ENCODE assay signal across 9 cellular contexts in genomic region chr1:40784141-40784770, GRCh38. TPM values are rescaled to one million over a fixed set of nuclear protein-coding genes. Genes with fewer than 3 reads are reported as not detected.
DNase-seq lines count a peak whose midpoint lies in the region; ATAC-seq, FAIRE-seq and TF ChIP-seq lines count a peak whose summit lies in the region.
"Had no signal": no experiment of that assay in that cellular context is flagged by ENCODE, and none has a peak within 500 bp of the region (broad histone marks: within the 10 kb centered on the region; RNA-seq: fewer than 3 reads in every experiment).

No MANE protein-coding gene starts in this region.

- CTCF ChIA-PET in HCT116 (lab: Charles Lee): no interaction called here

- H3K9me3 ChIP-seq in HCT116 (ENCODE audit: control insufficient read depth in 1 of 2, insufficient read depth in 1 of 2, low read depth in 1 of 2, low read length in 2 of 2) (no peaks in the 10 kb centered on the region), body of pancreas (no peaks in the 10 kb centered on the region), lower lobe of right lung (no peaks in the 10 kb centered on the region)

- no peaks in the 10 kb centered on the region for H4K20me1 ChIP-seq in HCT116 (ENCODE audit: insufficient read depth)

- H3K36me3 ChIP-seq in HCT116 (ENCODE audit: control insufficient read depth in 1 of 2, insufficient read depth in 2 of 2, low read length in 2 of 2): no peaks in the 10 kb centered on the region
- no peaks in the 10 kb centered on the region for H3K36me3 ChIP-seq in body of pancreas (replicated peaks in 1 of 2; ENCODE audit: insufficient read depth in 1 of 2, low read depth in 2 of 2)
- no peaks in the 10 kb centered on the region for H3K36me3 ChIP-seq in lower lobe of right lung

- H3K9ac ChIP-seq in HCT116 (ENCODE audit: low read length): peak overlapping the region; percentile 56

- ATAC-seq in HCT116 (peak; percentile 49), body of pancreas (peak; percentile 23), lower lobe of right lung (peak; percentile 8 to 18), HG03045 (IDR thresholded peaks at IDR 0.05; ENCODE audit: unreplicated experiment) (no peak)

- intact Hi-C loops in HCT116 (cut with micrococcal nuclease): no loop called here
- intact Hi-C loops in body of pancreas (cut with DNase I): no loop called here
- intact Hi-C loops in lower lobe of right lung (cut with DNase I): no loop called here

- H3K27me3 ChIP-seq in HCT116 (ENCODE audit: insufficient read depth, low read length) (no peaks in the 10 kb centered on the region), body of pancreas (no peaks in the 10 kb centered on the region), lower lobe of right lung (ENCODE audit: low read depth) (peaks cover 19% of the 10 kb centered on the region)

- no peak for TF ChIP-seq POLR2A in HCT116 (IDR thresholded peaks at IDR 0.05; ENCODE audit: borderline replicate concordance, extremely low read depth, insufficient read depth, insufficient read length)
- TF ChIP-seq POLR2A in body of pancreas (IDR thresholded peaks at IDR 0.05): no peak

- FAIRE-seq in D721Med (lab: Jason Lieb, UNC): no peak
- FAIRE-seq: GM18507 had no signal

- POLR2A ChIA-PET in HCT116 (lab: Charles Lee): no interaction called here

- no peak for TF ChIP-seq RAD21 in HCT116 (IDR thresholded peaks at IDR 0.05; ENCODE audit: low read depth)

- peak overlapping the region; percentile 43 to 57 for H3K4me3 ChIP-seq in HCT116 (replicated peaks in 1 of 2; ENCODE audit: low read depth in 1 of 2, low read length in 2 of 2)
- no peak overlapping the region for H3K4me3 ChIP-seq in body of pancreas
- peak overlapping the region; percentile 46 for H3K4me3 ChIP-seq in lower lobe of right lung

- RAD21 ChIA-PET in HCT116 (lab: Charles Lee; ENCODE audit: low non-redundant PET in 1 of 2, low total read pairs in 2 of 2, uncharacterized antibody in 2 of 2, unreplicated experiment in 2 of 2): no interaction called here

- no peaks in the 10 kb centered on the region for H3K9me2 ChIP-seq in HCT116 (ENCODE audit: insufficient read depth)

- H3K4me1 ChIP-seq in HCT116 (ENCODE audit: control insufficient read depth in 1 of 2, insufficient read depth in 2 of 2, low read length in 2 of 2) (peaks cover 11 to 39% of the 10 kb centered on the region in 2 experiments), body of pancreas (peaks cover 12% of the 10 kb centered on the region), lower lobe of right lung (peaks cover 18% of the 10 kb centered on the region)

- peak overlapping the region; percentile 75 for H3K27ac ChIP-seq in 22Rv1
- peak overlapping the region; percentile 24; the same call in 1 of the 2 replicates for H3K27ac ChIP-seq in HCT116 (ENCODE audit: low read depth, low read length)
- peak overlapping the region in 1 of 4 donors; percentile 43 for H3K27ac ChIP-seq in body of pancreas
- H3K27ac ChIP-seq in lower lobe of right lung: no peak overlapping the region

- peak overlapping the region; percentile 84 for H3K4me2 ChIP-seq in HCT116 (ENCODE audit: low read length)

- WGBS in body of pancreas, 2 donors: 35 to 61% methylated on average over 29 to 33 of the region's 63 CpGs

- no peak for DNase-seq in HCT116 (ENCODE audit: low read depth, low spot score)
- DNase-seq in body of pancreas: peak in 1 of 4 donors; percentile 34
- no peak for DNase-seq in lower lobe of right lung
- DNase-seq in kidney glomerular epithelial cell (lab: John Stamatoyannopoulos, UW): no peak
- no peak for DNase-seq in D721Med (ENCODE audit: insufficient read length, low spot score)
- DNase-seq in cortex of kidney (lab: John Stamatoyannopoulos, UW): no peak

- peaks cover 7% of the 10 kb centered on the region; the same call in 1 of the 2 replicates for H3K79me2 ChIP-seq in HCT116 (ENCODE audit: insufficient read depth, low read length)

- no peak overlapping the region for H2AFZ ChIP-seq in HCT116 (ENCODE audit: low read depth, low read length, poor library complexity, severe bottlenecking)

- TF ChIP-seq CTCF in 22Rv1 (IDR thresholded peaks at IDR 0.05): no peak
- no peak for TF ChIP-seq CTCF in HCT116 (IDR thresholded peaks at IDR 0.05 in 2 of 3, conservative IDR thresholded peaks at IDR 0.05 in 1 of 3; ENCODE audit: borderline replicate concordance in 1 of 3, insufficient read depth in 1 of 3, low read depth in 2 of 3, low read length in 2 of 3)
- TF ChIP-seq CTCF in body of pancreas (IDR thresholded peaks at IDR 0.05): no peak
- TF ChIP-seq CTCF in lower lobe of right lung (IDR thresholded peaks at IDR 0.05): no peak
- TF ChIP-seq CTCF in D721Med (IDR thresholded peaks at IDR 0.05; ENCODE audit: insufficient read depth, missing control alignments): no peak

- BruUV-seq in HCT116 (replicated peaks; lab: Mats Ljungman, UMichigan): no TSS peak

TF ChIP-seq in HCT116, 20 proteins besides CTCF, POLR2A, EP300 and RAD21:
- no peak for TF ChIP-seq EZH2phosphoT487 (IDR thresholded peaks at IDR 0.05; ENCODE audit: borderline replicate concordance)
- no peak for TF ChIP-seq EGR1 (IDR thresholded peaks at IDR 0.05; ENCODE audit: low read depth)
- peak; percentile 46; the same call in 1 of the 2 replicates for TF ChIP-seq ZFX (IDR thresholded peaks at IDR 0.05)

RNA-seq across cellular contexts. Expression of gene KCNQ4, which starts 0.7 kb away (rescaled TPM):
- total RNA-seq in HCT116 (2021; ENCODE audit: unreplicated experiment): 4.1 TPM
- polyA plus RNA-seq in HCT116 (2012): 4.2 and 4.7 TPM in 2 replicates
- total RNA-seq in body of pancreas: 1 to 10 TPM; 1.8 to 4.0 TPM
- total RNA-seq in lower lobe of right lung: 0.89 TPM

Comparison
In these comparisons a context has a peak if more than half of its experiments do, and no peak if none do; other contexts are left out.
1. H3K4me3 ChIP-seq: peak in HCT116 (2 of 2) and lower lobe of right lung (single experiment); none in body of pancreas (0 of 2).